Comparison of ENCODE assay signal across 30 cellular contexts in the genomic region with DNA sequence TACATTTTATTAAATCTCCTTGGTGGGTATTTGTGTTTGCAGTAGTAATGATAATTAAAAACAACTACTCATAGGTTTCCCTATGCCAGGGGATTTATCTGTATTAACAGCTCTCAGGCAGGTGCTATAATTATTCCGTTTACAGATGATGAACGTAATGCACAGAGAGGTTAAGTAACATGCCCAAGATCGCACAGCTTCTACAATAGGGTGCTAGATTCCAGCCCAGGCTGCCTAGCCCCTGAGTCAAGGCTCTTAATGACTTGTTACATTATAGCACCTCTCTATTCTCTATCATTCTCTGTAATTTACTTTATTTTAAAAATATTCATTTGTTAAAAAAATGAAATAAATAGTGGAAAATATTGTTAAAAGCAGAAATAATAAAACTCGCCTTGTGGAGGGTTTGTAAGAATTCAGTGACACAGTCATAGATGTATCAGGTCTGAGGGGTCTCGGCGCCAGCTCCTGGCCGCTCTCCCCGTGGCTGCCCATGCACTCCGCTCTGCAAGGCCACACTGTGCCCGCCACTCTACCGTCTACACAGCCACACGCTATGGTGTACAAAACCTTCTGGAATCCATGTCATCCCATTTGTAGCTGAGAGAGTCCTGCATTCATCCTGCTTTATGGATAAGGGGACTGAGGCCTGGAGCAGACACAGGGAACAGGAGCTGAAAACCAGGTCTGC.
"Had no signal": no experiment of that assay in that cellular context is flagged by ENCODE, and none has a peak within 500 bp of the region (broad histone marks: within the 10 kb centered on the region; RNA-seq: fewer than 3 reads in every experiment).

No MANE protein-coding gene starts in this region.

- H3K4me1 Mint-ChIP-seq: naive thymus-derived CD8-positive, alpha-beta T cell; stimulated activated memory B cell treated with anti-CD40 and anti-IgM and Interleukin-4, amounts not matched to agents 10 μg/mL and 1 μg/mL and 100 μg/mL, for 72 hours; stimulated activated naive CD8-positive, alpha-beta T cell treated with anti-CD3 and anti-CD28 coated beads, Interleukin-15, amount 100 ng/mL, for 72 hours had no signal

- H3K36me3 ChIP-seq: ovary, right lobe of liver, sigmoid colon, suprapubic skin, tibial artery, transverse colon, upper lobe of left lung, vagina had no signal

- ATAC-seq: naive thymus-derived CD8-positive, alpha-beta T cell; natural killer cell treated with Interleukin-12 subunit alpha and Interleukin-12 subunit beta and Interleukin-15 and Interleukin-18, amount 100 ng/mL, for 72 hours; psoas muscle; right cardiac atrium; stimulated activated memory B cell treated with anti-CD40 and anti-IgM and Interleukin-4, amounts not matched to agents 10 μg/mL and 1 μg/mL and 100 μg/mL, for 72 hours; stimulated activated naive CD8-positive, alpha-beta T cell treated with anti-CD3 and anti-CD28 coated beads, Interleukin-15, amount 100 ng/mL, for 72 hours; stimulated activated naive CD8-positive, alpha-beta T cell treated with anti-CD3 and anti-CD28 coated beads, Interleukin-15, Interleukin-2, amounts not matched to agents 100 U/mL and 50 U/mL, for 24 hours had no signal

- H3K27ac ChIP-seq: ovary, parathyroid adenoma, psoas muscle, right lobe of liver, sigmoid colon, suprapubic skin, testis, tibial artery, transverse colon, upper lobe of left lung, vagina had no signal

- H3K27me3 ChIP-seq: ovary, right lobe of liver, testis, upper lobe of left lung, vagina had no signal

- H3K4me1 ChIP-seq: parathyroid adenoma, psoas muscle, right lobe of liver, sigmoid colon, suprapubic skin, testis, tibial artery, transverse colon, upper lobe of left lung, vagina had no signal

- H3K9me3 ChIP-seq: ovary, psoas muscle, right lobe of liver, sigmoid colon, suprapubic skin, testis, tibial artery, transverse colon, upper lobe of left lung, vagina had no signal

- H3K79me2 ChIP-seq: parathyroid adenoma had no signal

- H3K36me3 Mint-ChIP-seq: naive thymus-derived CD8-positive, alpha-beta T cell; natural killer cell treated with Interleukin-12 subunit alpha and Interleukin-12 subunit beta and Interleukin-15 and Interleukin-18, amount 100 ng/mL, for 72 hours; stimulated activated memory B cell treated with anti-CD40 and anti-IgM and Interleukin-4, amounts not matched to agents 10 μg/mL and 1 μg/mL and 100 μg/mL, for 72 hours had no signal

- H3K27ac Mint-ChIP-seq: naive thymus-derived CD8-positive, alpha-beta T cell; natural killer cell treated with Interleukin-12 subunit alpha and Interleukin-12 subunit beta and Interleukin-15 and Interleukin-18, amount 100 ng/mL, for 72 hours; nephron progenitor cell; progenitor cell of endocrine pancreas; stimulated activated memory B cell treated with anti-CD40 and anti-IgM and Interleukin-4, amounts not matched to agents 10 μg/mL and 1 μg/mL and 100 μg/mL, for 72 hours; stimulated activated naive CD8-positive, alpha-beta T cell treated with anti-CD3 and anti-CD28 coated beads, Interleukin-15, amount 100 ng/mL, for 72 hours had no signal

- H2AFZ ChIP-seq: parathyroid adenoma had no signal

- FAIRE-seq: small intestine, urothelium cell line had no signal

- H3K4me3 ChIP-seq: ovary, psoas muscle, right lobe of liver, sigmoid colon, suprapubic skin, testis, tibial artery, transverse colon, upper lobe of left lung, vagina had no signal

- DNase-seq: naive thymus-derived CD8-positive, alpha-beta T cell; nephron progenitor cell; occipital lobe; ovary; posterior cingulate gyrus; psoas muscle; right cardiac atrium; right lobe of liver; sigmoid colon; small intestine; stimulated activated CD4-positive, alpha-beta T cell treated with anti-CD3 and anti-CD28 coated beads, Interleukin-15, amount 100 ng/mL, for 24 hours; stimulated activated CD4-positive, alpha-beta T cell treated with anti-CD3 and anti-CD28 coated beads, Interleukin-4, amount 100 ng/mL, for 1 hour; stimulated activated CD4-positive, alpha-beta T cell treated with anti-CD3 and anti-CD28 coated beads, Interleukin-4, amount 100 ng/mL, for 4 hours; stimulated activated CD8-positive, alpha-beta memory T cell treated with anti-CD3 and anti-CD28 coated beads, Interleukin-4, amount 100 ng/mL, for 48 hours; stimulated activated naive CD4-positive, alpha-beta T cell; stimulated activated naive CD8-positive, alpha-beta T cell treated with anti-CD3 and anti-CD28 coated beads, Interleukin-15, amount 100 ng/mL, for 72 hours; stimulated activated naive CD8-positive, alpha-beta T cell treated with anti-CD3 and anti-CD28 coated beads, Interleukin-15, Interleukin-2, amounts not matched to agents 100 U/mL and 50 U/mL, for 24 hours; substantia nigra; testis; tibial artery; transverse colon had no signal

- H3K4me3 Mint-ChIP-seq: naive thymus-derived CD8-positive, alpha-beta T cell; natural killer cell treated with Interleukin-12 subunit alpha and Interleukin-12 subunit beta and Interleukin-15 and Interleukin-18, amount 100 ng/mL, for 72 hours; nephron progenitor cell; neural crest cell; stimulated activated memory B cell treated with anti-CD40 and anti-IgM and Interleukin-4, amounts not matched to agents 10 μg/mL and 1 μg/mL and 100 μg/mL, for 72 hours; stimulated activated naive CD8-positive, alpha-beta T cell treated with anti-CD3 and anti-CD28 coated beads, Interleukin-15, amount 100 ng/mL, for 72 hours had no signal

- H3K9me3 Mint-ChIP-seq: natural killer cell treated with Interleukin-12 subunit alpha and Interleukin-12 subunit beta and Interleukin-15 and Interleukin-18, amount 100 ng/mL, for 72 hours; neural crest cell; stimulated activated memory B cell treated with anti-CD40 and anti-IgM and Interleukin-4, amounts not matched to agents 10 μg/mL and 1 μg/mL and 100 μg/mL, for 72 hours had no signal

- H3K9ac ChIP-seq: parathyroid adenoma had no signal
